ENCODE assay signal across 21 cellular contexts in genomic region chr2:54100772-54101171, GRCh38.
"Had no signal": no experiment of that assay in that cellular context is flagged by ENCODE, and none has a peak within 500 bp of the region (broad histone marks: within the 10 kb centered on the region; RNA-seq: fewer than 3 reads in every experiment).

No MANE protein-coding gene starts in this region.

- H3K9me3 Mint-ChIP-seq: activated naive CD4-positive, alpha-beta T cell treated with anti-CD3 and anti-CD28 coated beads, Interleukin-2, amount 50 U/mL, for 24 hours; dendritic cell treated with granulocyte-macrophage colony-stimulating factor and Interleukin-4, amounts not matched to agents 40 ng/mL and 50 ng/mL, for 4 days; immature natural killer cell had no signal

- H3K4me3 ChIP-seq: left ventricle myocardium inferior, pancreas, psoas muscle, right atrium auricular region had no signal

- H3K36me3 ChIP-seq: left ventricle myocardium inferior, pancreas, right atrium auricular region had no signal

- H3K27me3 ChIP-seq: foreskin keratinocyte, pancreas, right atrium auricular region had no signal

- ATAC-seq: activated CD8-positive, alpha-beta T cell treated with anti-CD3 and anti-CD28 coated beads, Interleukin-2, amount 10 ng/mL, durations not matched to agents 7 days and 5 days; foreskin keratinocyte; pancreas had no signal

- H3K4me3 Mint-ChIP-seq: activated CD4-positive, alpha-beta T cell treated with anti-CD3 and anti-CD28 coated beads, Interleukin-2, amount 10 ng/mL, durations not matched to agents 7 days and 5 days; activated CD8-positive, alpha-beta T cell treated with anti-CD3 and anti-CD28 coated beads, Interleukin-2, amount 10 ng/mL, durations not matched to agents 7 days and 5 days; activated naive CD4-positive, alpha-beta T cell treated with anti-CD3 and anti-CD28 coated beads, Interleukin-2, amount 50 U/mL, for 24 hours; activated T-helper 1 cell treated with anti-CD3 and anti-CD28 coated beads, Interleukin-12 subunit alpha, Interleukin-12 subunit beta, Interleukin-2, Interleukin-4 antibody, amounts not matched to agents 30 ng/mL and 10 ng/mL and 1 ng/mL, durations not matched to agents 14 hours and 24 hours and 36 hours; brain; dendritic cell treated with granulocyte-macrophage colony-stimulating factor and Interleukin-4, amounts not matched to agents 40 ng/mL and 50 ng/mL, for 4 days; immature natural killer cell; nephron had no signal

- H3K27ac ChIP-seq: foreskin keratinocyte, left ventricle myocardium inferior, pancreas, psoas muscle, right atrium auricular region, VCaP had no signal

- H3K9me3 ChIP-seq: left ventricle myocardium inferior, pancreas, psoas muscle, right atrium auricular region had no signal

- H3K27ac Mint-ChIP-seq: activated CD4-positive, alpha-beta T cell treated with anti-CD3 and anti-CD28 coated beads, Interleukin-2, amount 10 ng/mL, durations not matched to agents 7 days and 5 days; activated CD8-positive, alpha-beta T cell treated with anti-CD3 and anti-CD28 coated beads, Interleukin-2, amount 10 ng/mL, durations not matched to agents 7 days and 5 days; activated naive CD4-positive, alpha-beta T cell treated with anti-CD3 and anti-CD28 coated beads, Interleukin-2, amount 50 U/mL, for 24 hours; activated T-helper 1 cell treated with anti-CD3 and anti-CD28 coated beads, Interleukin-12 subunit alpha, Interleukin-12 subunit beta, Interleukin-2, Interleukin-4 antibody, amounts not matched to agents 30 ng/mL and 10 ng/mL and 1 ng/mL, durations not matched to agents 14 hours and 24 hours and 36 hours; brain; dendritic cell treated with granulocyte-macrophage colony-stimulating factor and Interleukin-4, amounts not matched to agents 40 ng/mL and 50 ng/mL, for 4 days; immature natural killer cell; nephron had no signal

- H3K4me1 ChIP-seq: pancreas had no signal

- H3K27me3 Mint-ChIP-seq: activated CD4-positive, alpha-beta T cell treated with anti-CD3 and anti-CD28 coated beads, Interleukin-2, amount 10 ng/mL, durations not matched to agents 7 days and 5 days; activated naive CD4-positive, alpha-beta T cell treated with anti-CD3 and anti-CD28 coated beads, Interleukin-2, amount 50 U/mL, for 24 hours; brain; dendritic cell treated with granulocyte-macrophage colony-stimulating factor and Interleukin-4, amounts not matched to agents 40 ng/mL and 50 ng/mL, for 4 days had no signal

- DNase-seq: activated CD4-positive, alpha-beta T cell treated with anti-CD3 and anti-CD28 coated beads, Interleukin-2, amount 10 ng/mL, durations not matched to agents 7 days and 5 days; activated CD4-positive, CD25-positive, alpha-beta regulatory T cell treated with anti-CD3 and anti-CD28 coated beads, Interleukin-2, amount 50 U/mL, for 72 hours; activated CD8-positive, alpha-beta T cell treated with anti-CD3 and anti-CD28 coated beads, Interleukin-2, amount 10 ng/mL, durations not matched to agents 7 days and 5 days; activated gamma-delta T cell; aorta; effector memory CD4-positive, alpha-beta T cell; foreskin keratinocyte; immature natural killer cell; left ventricle myocardium inferior; pancreas; psoas muscle; stimulated activated CD4-positive, alpha-beta T cell treated with anti-CD3 and anti-CD28 coated beads, Interleukin-4, amount 100 ng/mL, for 4 hours; SW 1271; trophoblast cell had no signal
